ENCODE assay signal across 10 cellular contexts in genomic region chr18:710418-711300, GRCh38. TPM values are rescaled to one million over a fixed set of nuclear protein-coding genes. Genes with fewer than 3 reads are reported as not detected.
DNase-seq lines count a peak whose midpoint lies in the region; ATAC-seq and TF ChIP-seq lines count a peak whose summit lies in the region.
"Had no signal": no experiment of that assay in that cellular context is flagged by ENCODE, and none has a peak within 500 bp of the region (broad histone marks: within the 10 kb centered on the region; RNA-seq: fewer than 3 reads in every experiment).

No MANE protein-coding gene starts in this region.

- no peak for TF ChIP-seq POLR2A in breast epithelium (IDR thresholded peaks at IDR 0.05)

- H3K79me2 ChIP-seq in KMS-11 (ENCODE audit: insufficient read depth, low read depth): peaks cover 13% of the 10 kb centered on the region; the same call in 1 of the 2 replicates

- no peak for ATAC-seq in natural killer cell
- ATAC-seq in mucosa of descending colon: no peak
- no peak for ATAC-seq in HG03354 (IDR thresholded peaks at IDR 0.05; ENCODE audit: poor library complexity, severe bottlenecking, unreplicated experiment)
- no peak for ATAC-seq in GM18519 (IDR thresholded peaks at IDR 0.05; ENCODE audit: low FRiP score, unreplicated experiment)

- TF ChIP-seq CTCF in KMS-11 (conservative IDR thresholded peaks at IDR 0.05; ENCODE audit: low read depth, low read length) (no peak), breast epithelium (IDR thresholded peaks at IDR 0.05) (no peak), natural killer cell (IDR thresholded peaks at IDR 0.05) (no peak), mucosa of descending colon (IDR thresholded peaks at IDR 0.05) (no peak)

- H3K9me3 Mint-ChIP-seq in CD4-positive, alpha-beta memory T cell: peaks cover 0 to 7% (median 2%) of the 10 kb centered on the region in 8 donors
- H3K9me3 Mint-ChIP-seq in natural killer cell: no peaks in the 10 kb centered on the region

- H4K20me1 ChIP-seq in KMS-11 (ENCODE audit: insufficient read depth): no peaks in the 10 kb centered on the region

- peaks cover 12 to 23% of the 10 kb centered on the region in 2 donors for H3K36me3 Mint-ChIP-seq in CD4-positive, alpha-beta memory T cell
- H3K36me3 Mint-ChIP-seq in natural killer cell: no peaks in the 10 kb centered on the region

- no peaks in the 10 kb centered on the region for H3K27me3 ChIP-seq in CD4-positive, alpha-beta memory T cell (ENCODE audit: insufficient read depth, low read length)
- no peaks in the 10 kb centered on the region for H3K27me3 ChIP-seq in KMS-11 (ENCODE audit: insufficient read depth, low read depth)
- H3K27me3 ChIP-seq in breast epithelium: no peaks in the 10 kb centered on the region

- H3K27ac ChIP-seq in CD4-positive, alpha-beta memory T cell (ENCODE audit: low read depth, low read length): peak overlapping the region; percentile 73
- H3K27ac ChIP-seq in KMS-11 (no peak overlapping the region), breast epithelium (peak overlapping the region; percentile 13 to 91)
- H3K27ac ChIP-seq: neutrophil had no signal

- H3K36me3 ChIP-seq in CD4-positive, alpha-beta memory T cell (ENCODE audit: insufficient read depth, low read length): peaks cover 10% of the 10 kb centered on the region
- H3K36me3 ChIP-seq in KMS-11 (ENCODE audit: insufficient read depth): no peaks in the 10 kb centered on the region
- no peaks in the 10 kb centered on the region for H3K36me3 ChIP-seq in breast epithelium
- H3K36me3 ChIP-seq in mucosa of descending colon (ENCODE audit: low read depth): no peaks in the 10 kb centered on the region
- H3K36me3 ChIP-seq: neutrophil had no signal

- peaks cover 24 to 44% (median 33%) of the 10 kb centered on the region in 4 donors for H3K4me1 Mint-ChIP-seq in CD4-positive, alpha-beta memory T cell
- peaks cover 17 to 26% of the 10 kb centered on the region in 2 donors for H3K4me1 Mint-ChIP-seq in natural killer cell

- CTCF ChIA-PET in CD4-positive, alpha-beta memory T cell (lab: Charles Lee; ENCODE audit: partially characterized antibody): interaction anchor here (1.0 to 3.0 kb wide), 4 partner anchors 87 to 129 kb away, joined by 3 to 10 read pairs (median 4); no protein-coding TSS in a partner anchor

- POLR2A ChIA-PET in CD4-positive, alpha-beta memory T cell (lab: Charles Lee; ENCODE audit: partially characterized antibody): interaction anchor here (0.7 to 2.3 kb wide), 2 partner anchors 102 to 119 kb away, joined by 3 to 8 read pairs; no protein-coding TSS in a partner anchor

- peak overlapping the region; percentile 93 for H3K4me3 ChIP-seq in CD4-positive, alpha-beta memory T cell (ENCODE audit: low read length in 2 of 2)
- peak overlapping the region; percentile 48 for H3K4me3 ChIP-seq in KMS-11 (IDR thresholded peaks at IDR 0.05; ENCODE audit: insufficient read depth, low read depth, low read length)
- H3K4me3 ChIP-seq in breast epithelium: peak overlapping the region in 2 of 3 donors; percentile 77 to 84
- no peak overlapping the region for H3K4me3 ChIP-seq in mucosa of descending colon

- intact Hi-C loops in CD4-positive, alpha-beta memory T cell (cut with micrococcal nuclease): loop anchor here (1.0 to 10.0 kb wide), 3 partner anchors 56 to 102 kb away; partner anchors contain the start of genes TYMS and YES1
- intact Hi-C loops in breast epithelium (cut with DNase I; ENCODE audit: low total_unique reads) (loop anchor here (5.0 kb wide), 1 partner anchor 1947 kb away; the partner anchor contains the start of gene SMCHD1), natural killer cell (cut with micrococcal nuclease) (loop anchor here (1.0 kb wide), 2 partner anchors 102 to 121 kb away; partner anchors contain the start of gene YES1), mucosa of descending colon (cut with DNase I, micrococcal nuclease) (no loop called here)

- H3K4me1 ChIP-seq in CD4-positive, alpha-beta memory T cell (ENCODE audit: insufficient read depth, low read length): peaks cover 22% of the 10 kb centered on the region
- H3K4me1 ChIP-seq in KMS-11 (ENCODE audit: low read depth, poor library complexity, severe bottlenecking) (peaks cover 10% of the 10 kb centered on the region), breast epithelium (peaks cover 0 to 7% of the 10 kb centered on the region in 2 donors), mucosa of descending colon (ENCODE audit: low read depth) (peaks cover 3% of the 10 kb centered on the region)

- no peak for DNase-seq in CD4-positive, alpha-beta memory T cell
- DNase-seq in breast epithelium (ENCODE audit: low spot score in 2 of 2): no peak
- no peak for DNase-seq in natural killer cell
- DNase-seq in effector CD4-positive, alpha-beta T cell: no peak
- no peak for DNase-seq in mucosa of descending colon
- DNase-seq: NCI-H1105 had no signal

- peak overlapping the region; percentile 49 to 96 (median 92) for H3K4me3 Mint-ChIP-seq in CD4-positive, alpha-beta memory T cell
- H3K4me3 Mint-ChIP-seq in natural killer cell: peak overlapping the region; percentile 95

- peak overlapping the region; percentile 99 for H3K4me2 ChIP-seq in KMS-11

- H2AFZ ChIP-seq in KMS-11 (ENCODE audit: low read depth): no peak overlapping the region

- no peaks in the 10 kb centered on the region for H3K27me3 Mint-ChIP-seq in CD4-positive, alpha-beta memory T cell
- H3K27me3 Mint-ChIP-seq in natural killer cell (ENCODE audit: low read depth in 2 of 2): no peaks in the 10 kb centered on the region

- peak overlapping the region in 6 of 7 donors; percentile 75 to 98 (median 95) for H3K27ac Mint-ChIP-seq in CD4-positive, alpha-beta memory T cell
- peak overlapping the region; percentile 96 to 97 for H3K27ac Mint-ChIP-seq in natural killer cell

- peak overlapping the region; percentile 97; the same call in 1 of the 2 replicates for H3K9ac ChIP-seq in KMS-11

- no peaks in the 10 kb centered on the region for H3K9me3 ChIP-seq in CD4-positive, alpha-beta memory T cell (ENCODE audit: control insufficient read depth in 1 of 2, low read length in 2 of 2)
- H3K9me3 ChIP-seq in breast epithelium (no peaks in the 10 kb centered on the region), mucosa of descending colon (peaks cover 2% of the 10 kb centered on the region)
- H3K9me3 ChIP-seq: neutrophil had no signal

RNA-seq across cellular contexts. Expression of gene ENOSF1, which starts 1.8 kb away (rescaled TPM):
- 100 to 1,000 TPM; 107 to 133 TPM for total RNA-seq in CD4-positive, alpha-beta memory T cell
- polyA plus RNA-seq in CD4-positive, alpha-beta memory T cell: 10 to 100 TPM; 11.6 to 13.9 TPM
- total RNA-seq in breast epithelium (10 to 100 TPM; 49.4 to 96.0 (median 90.1) TPM), natural killer cell (10 to 100 TPM; 36.3 to 51.5 (median 39.8) TPM), mucosa of descending colon (100 to 1,000 TPM in 1 of 3 donors, 10 to 100 TPM in 2; 72.0 to 132 (median 95.2) TPM)

RNA-seq across cellular contexts. Expression of gene TYMS, which starts 53.2 kb away (rescaled TPM):
- total RNA-seq in CD4-positive, alpha-beta memory T cell: not detected
- under 1 TPM in 1 of 2 donors, not detected in 1; 0.33 TPM for polyA plus RNA-seq in CD4-positive, alpha-beta memory T cell
- total RNA-seq in breast epithelium: 1 to 10 TPM; 1.3 to 2.1 (median 2.0) TPM
- total RNA-seq in natural killer cell: 10 to 100 TPM in 1 of 3 donors, 1 to 10 TPM in 2; 5.8 to 13.6 (median 7.8) TPM
- 10 to 100 TPM in 2 of 3 donors, 1 to 10 TPM in 1; 7.2 to 42.1 (median 16.3) TPM for total RNA-seq in mucosa of descending colon

Comparison
In these comparisons a context has a peak if more than half of its experiments do, and no peak if none do; other contexts are left out.
1. intact Hi-C loops: an anchor here in CD4-positive, alpha-beta memory T cell (1.0 to 10.0 kb wide), breast epithelium (5.0 kb wide) and natural killer cell (1.0 kb wide); none called in mucosa of descending colon.